Comparison of ENCODE assay signal across 9 cellular contexts in the genomic region with DNA sequence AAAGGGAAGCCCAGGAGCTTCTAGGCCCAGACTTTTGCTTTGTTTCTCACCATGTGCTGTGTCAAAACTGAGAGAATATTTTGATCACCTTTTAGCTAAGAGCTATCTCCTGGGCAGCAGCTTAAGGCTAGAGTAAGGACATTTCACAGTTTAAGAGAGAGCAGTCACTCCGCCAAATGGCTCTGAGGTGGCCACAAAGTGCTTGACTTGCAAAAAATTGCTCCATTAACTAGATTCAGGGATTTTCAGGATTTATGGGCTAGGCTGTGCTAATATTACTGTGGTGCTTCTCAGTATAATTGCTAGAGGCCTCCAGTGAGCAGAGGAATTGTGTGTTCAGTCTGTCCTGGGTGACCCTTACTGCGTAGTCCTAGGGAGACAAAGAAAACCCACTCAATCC.
"Had no signal": no experiment of that assay in that cellular context is flagged by ENCODE, and none has a peak within 500 bp of the region (broad histone marks: within the 10 kb centered on the region; RNA-seq: fewer than 3 reads in every experiment).

No MANE protein-coding gene starts in this region.

- H3K27ac ChIP-seq: GM23248, HL-60 had no signal

- H3K9me3 ChIP-seq: HAP-1 had no signal

- H3K4me1 ChIP-seq: HAP-1 had no signal

- H2AFZ ChIP-seq: GM23248 had no signal

- H3K4me3 Mint-ChIP-seq: HFFc6, IgD-negative memory B cell had no signal

- H3K9ac ChIP-seq: GM23248 had no signal

- H3K36me3 ChIP-seq: HAP-1 had no signal

- H3K4me3 ChIP-seq: GM23248, HAP-1 had no signal

- H3K9me3 Mint-ChIP-seq: HFFc6, IgD-negative memory B cell had no signal

- H3K4me1 Mint-ChIP-seq: IgD-negative memory B cell had no signal

- H3K27me3 Mint-ChIP-seq: IgD-negative memory B cell had no signal

- H3K27ac Mint-ChIP-seq: HFFc6, IgD-negative memory B cell had no signal

- DNase-seq: GM23248, GOT3, H7, HFFc6, KBM-7 had no signal

- ATAC-seq: HCT116 had no signal
